ENCODE assay signal across 8 cellular contexts in genomic region chr19:40466219-40467006, GRCh38. TPM values are rescaled to one million over a fixed set of nuclear protein-coding genes. Genes with fewer than 3 reads are reported as not detected.
DNase-seq lines count a peak whose midpoint lies in the region; ATAC-seq and TF ChIP-seq lines count a peak whose summit lies in the region.

SPTBN4 (plus strand) TSS chr19:40467001; CDS start chr19:40472622, 5,621 bp downstream.

- ATAC-seq in GM19023 (IDR thresholded peaks at IDR 0.05; ENCODE audit: unreplicated experiment) (peak; percentile 24), HG03460 (IDR thresholded peaks at IDR 0.05; ENCODE audit: unreplicated experiment) (peak; percentile 29), thoracic aorta (ENCODE audit: insufficient number of reproducible peaks, low FRiP score, low read depth) (no peak)

- H3K27ac ChIP-seq in esophagus squamous epithelium (peak within 1 kb of the TSS; percentile 93 to 100 (median 96)), thoracic aorta (peak within 1 kb of the TSS; percentile 35 to 49)

- WGBS in esophagus squamous epithelium, 2 donors: 9 to 14% methylated on average over 16 to 37 of the region's 53 CpGs

- no peak for TF ChIP-seq POLR2A in esophagus squamous epithelium (IDR thresholded peaks at IDR 0.05)

- peak; percentile 75 for DNase-seq in activated CD8-positive, alpha-beta memory T cell treated with anti-CD3 and anti-CD28 coated beads, Interleukin-2, amount 50 U/mL, for 4 hours
- no peak for DNase-seq in esophagus squamous epithelium (lab: John Stamatoyannopoulos, UW)
- DNase-seq in nucleus accumbens (lab: John Stamatoyannopoulos, UW): peak in 48 of 56 donors; percentile 9 to 90 (median 67)
- no peak for DNase-seq in thoracic aorta (ENCODE audit: low spot score)
- DNase-seq in iPS-NIHi11 (ENCODE audit: low spot score): no peak
- no peak for DNase-seq in NCI-H128 (lab: John Stamatoyannopoulos, UW; ENCODE audit: unreplicated experiment)

- H3K9me3 ChIP-seq in esophagus squamous epithelium (no peaks in the 10 kb centered on the region), thoracic aorta (no peaks in the 10 kb centered on the region)

- peaks cover 29 to 58% (median 29%) of the 10 kb centered on the region in 3 donors for H3K4me1 ChIP-seq in esophagus squamous epithelium
- peaks cover 14 to 25% of the 10 kb centered on the region in 2 donors for H3K4me1 ChIP-seq in thoracic aorta (ENCODE audit: control insufficient read depth in 1 of 2, low read depth in 2 of 2)

- intact Hi-C loops in esophagus squamous epithelium (cut with DNase I): loop anchor here (10.0 kb wide), 1 partner anchor 128 kb away; no protein-coding TSS in a partner anchor

- no peaks in the 10 kb centered on the region for H3K36me3 ChIP-seq in esophagus squamous epithelium
- no peaks in the 10 kb centered on the region for H3K36me3 ChIP-seq in thoracic aorta

- H3K4me3 ChIP-seq in esophagus squamous epithelium: peak within 1 kb of the TSS; percentile 52 to 95 (median 75)
- peak within 1 kb of the TSS; percentile 83 for H3K4me3 ChIP-seq in thoracic aorta

- H3K27me3 ChIP-seq in esophagus squamous epithelium: peaks cover 0 to 7% (median 0%) of the 10 kb centered on the region in 4 donors
- H3K27me3 ChIP-seq in thoracic aorta (replicated peaks; ENCODE audit: insufficient read depth): no peaks in the 10 kb centered on the region

- TF ChIP-seq CTCF in esophagus squamous epithelium (IDR thresholded peaks at IDR 0.05): no peak
- TF ChIP-seq CTCF in thoracic aorta (IDR thresholded peaks at IDR 0.05): no peak

RNA-seq across cellular contexts. Expression of gene SPTBN4, which starts in this region (rescaled TPM):
- total RNA-seq in esophagus squamous epithelium (1 to 10 TPM in 2 of 4 donors, under 1 TPM in 2; 0.08 to 2.0 (median 1.2) TPM), thoracic aorta (1 to 10 TPM; 2.0 to 7.0 TPM)

Comparison
In these comparisons a context has a peak if more than half of its experiments do, and no peak if none do; other contexts are left out.
1. DNase-seq: peak in activated CD8-positive, alpha-beta memory T cell treated with anti-CD3 and anti-CD28 coated beads, Interleukin-2, amount 50 U/mL, for 4 hours (single experiment) and nucleus accumbens (48 of 56); none in esophagus squamous epithelium (single experiment), thoracic aorta (single experiment), iPS-NIHi11 (single experiment) and NCI-H128 (single experiment).